Comparison of ENCODE assay signal across 30 cellular contexts in genomic region chr2:88345842-88346241, GRCh38.
"Had no signal": no experiment of that assay in that cellular context is flagged by ENCODE, and none has a peak within 500 bp of the region (broad histone marks: within the 10 kb centered on the region; RNA-seq: fewer than 3 reads in every experiment).

No MANE protein-coding gene starts in this region.

- H3K4me1 Mint-ChIP-seq: activated T-helper 17 cell treated with anti-CD3 and anti-CD28 coated beads, Interleukin-2, amount 50 U/mL, for 72 hours; brain had no signal

- H3K4me3 Mint-ChIP-seq: activated CD4-positive, alpha-beta memory T cell treated with anti-CD3 and anti-CD28 coated beads, Interleukin-2, amount 10 ng/mL, durations not matched to agents 7 days and 5 days; activated CD4-positive, alpha-beta T cell treated with anti-CD3 and anti-CD28 coated beads for 36 hours; activated CD4-positive, alpha-beta T cell treated with anti-CD3 and anti-CD28 coated beads, Interleukin-2, amount 10 ng/mL, durations not matched to agents 7 days and 5 days; activated naive CD4-positive, alpha-beta T cell treated with anti-CD3 and anti-CD28 coated beads for 36 hours; activated naive CD8-positive, alpha-beta T cell treated with anti-CD3 and anti-CD28 coated beads for 36 hours; activated T-cell treated with anti-CD3 and anti-CD28 coated beads, Interleukin-2, amount 50 U/mL, for 4 hours; activated T-cell treated with anti-CD3 and anti-CD28 coated beads, Interleukin-2, amount 50 U/mL, for 72 hours; activated T-helper 1 cell treated with anti-CD3 and anti-CD28 coated beads, Interleukin-12 subunit alpha, Interleukin-12 subunit beta, Interleukin-2, Interleukin-4 antibody, amounts not matched to agents 30 ng/mL and 10 ng/mL and 1 ng/mL, durations not matched to agents 14 hours and 24 hours and 36 hours; activated T-helper 17 cell treated with anti-CD3 and anti-CD28 coated beads, Interleukin-2, amount 50 U/mL, for 72 hours; brain; central memory CD8-positive, alpha-beta T cell; T-cell; T-helper 17 cell had no signal

- H3K9me3 Mint-ChIP-seq: activated CD4-positive, alpha-beta memory T cell treated with anti-CD3 and anti-CD28 coated beads, Interleukin-2, amount 10 ng/mL, durations not matched to agents 7 days and 5 days; activated naive CD4-positive, alpha-beta T cell treated with anti-CD3 and anti-CD28 coated beads for 36 hours; central memory CD8-positive, alpha-beta T cell had no signal

- ATAC-seq: activated CD4-positive, alpha-beta T cell treated with anti-CD3 and anti-CD28 coated beads for 36 hours; activated CD4-positive, CD25-positive, alpha-beta regulatory T cell treated with anti-CD3 and anti-CD28 coated beads, Interleukin-2, amount 50 U/mL, for 24 hours; activated naive CD4-positive, alpha-beta T cell treated with anti-CD3 and anti-CD28 coated beads, Interleukin-2, amount 50 U/mL, for 72 hours; activated T-cell treated with anti-CD3 and anti-CD28 coated beads, Interleukin-2, amount 50 U/mL, for 4 hours; activated T-cell treated with anti-CD3 and anti-CD28 coated beads, Interleukin-2, amount 50 U/mL, for 72 hours; activated T-helper 17 cell treated with anti-CD3 and anti-CD28 coated beads, Interleukin-2, amount 50 U/mL, for 72 hours; T-cell; T-helper 17 cell had no signal

- DNase-seq: activated CD4-positive, alpha-beta memory T cell treated with anti-CD3 and anti-CD28 coated beads, Interleukin-2, amount 10 ng/mL, durations not matched to agents 7 days and 5 days; activated CD4-positive, alpha-beta T cell treated with anti-CD3 and anti-CD28 coated beads for 1 hour; activated CD4-positive, alpha-beta T cell treated with anti-CD3 and anti-CD28 coated beads for 36 hours; activated CD4-positive, alpha-beta T cell treated with anti-CD3 and anti-CD28 coated beads for 48 hours; activated CD4-positive, alpha-beta T cell treated with anti-CD3 and anti-CD28 coated beads, Interleukin-2, amount 10 ng/mL, durations not matched to agents 7 days and 5 days; activated CD4-positive, alpha-beta T cell treated with anti-CD3 and anti-CD28 coated beads, Interleukin-2, amount 50 U/mL, for 48 hours; activated CD4-positive, CD25-positive, alpha-beta regulatory T cell; activated CD8-positive, alpha-beta memory T cell treated with anti-CD3 and anti-CD28 coated beads, Interleukin-2, amount 50 U/mL, for 4 hours; activated effector memory CD4-positive, alpha-beta T cell treated with anti-CD3 and anti-CD28 coated beads, Interleukin-2, amount 50 U/mL, for 16 hours; activated gamma-delta T cell treated with Interleukin-2 at 50 U/mL for 16 hours; activated naive CD4-positive, alpha-beta T cell; activated naive CD4-positive, alpha-beta T cell treated with anti-CD3 and anti-CD28 coated beads for 36 hours; activated naive CD4-positive, alpha-beta T cell treated with anti-CD3 and anti-CD28 coated beads, Interleukin-2, amount 50 U/mL, for 16 hours; activated naive CD8-positive, alpha-beta T cell treated with anti-CD3 and anti-CD28 coated beads for 36 hours; activated T-cell treated with anti-CD3 and anti-CD28 coated beads for 4 hours; activated T-cell treated with anti-CD3 and anti-CD28 coated beads, Interleukin-2, amount 50 U/mL, for 1 hour; activated T-cell treated with anti-CD3 and anti-CD28 coated beads, Interleukin-2, amount 50 U/mL, for 4 hours; activated T-cell treated with anti-CD3 and anti-CD28 coated beads, Interleukin-2, amount 50 U/mL, for 72 hours; amniotic stem cell; aorta; caudate nucleus; T-cell; T-helper 17 cell; T-helper 9 cell had no signal

- H3K27ac Mint-ChIP-seq: activated CD4-positive, alpha-beta memory T cell treated with anti-CD3 and anti-CD28 coated beads, Interleukin-2, amount 10 ng/mL, durations not matched to agents 7 days and 5 days; activated CD4-positive, alpha-beta T cell treated with anti-CD3 and anti-CD28 coated beads for 36 hours; activated CD4-positive, alpha-beta T cell treated with anti-CD3 and anti-CD28 coated beads, Interleukin-2, amount 10 ng/mL, durations not matched to agents 7 days and 5 days; activated naive CD4-positive, alpha-beta T cell treated with anti-CD3 and anti-CD28 coated beads for 36 hours; activated naive CD4-positive, alpha-beta T cell treated with anti-CD3 and anti-CD28 coated beads, Interleukin-2, amount 50 U/mL, for 72 hours; activated naive CD8-positive, alpha-beta T cell treated with anti-CD3 and anti-CD28 coated beads for 36 hours; activated T-cell treated with anti-CD3 and anti-CD28 coated beads, Interleukin-2, amount 50 U/mL, for 72 hours; activated T-helper 1 cell treated with anti-CD3 and anti-CD28 coated beads, Interleukin-12 subunit alpha, Interleukin-12 subunit beta, Interleukin-2, Interleukin-4 antibody, amounts not matched to agents 30 ng/mL and 10 ng/mL and 1 ng/mL, durations not matched to agents 14 hours and 24 hours and 36 hours; activated T-helper 17 cell treated with anti-CD3 and anti-CD28 coated beads, Interleukin-2, amount 50 U/mL, for 72 hours; brain; T-cell; T-helper 17 cell had no signal

- H3K36me3 Mint-ChIP-seq: activated naive CD4-positive, alpha-beta T cell treated with anti-CD3 and anti-CD28 coated beads, Interleukin-2, amount 50 U/mL, for 72 hours; activated naive CD8-positive, alpha-beta T cell treated with anti-CD3 and anti-CD28 coated beads for 36 hours; brain; T-cell had no signal
